In the genomic region with DNA sequence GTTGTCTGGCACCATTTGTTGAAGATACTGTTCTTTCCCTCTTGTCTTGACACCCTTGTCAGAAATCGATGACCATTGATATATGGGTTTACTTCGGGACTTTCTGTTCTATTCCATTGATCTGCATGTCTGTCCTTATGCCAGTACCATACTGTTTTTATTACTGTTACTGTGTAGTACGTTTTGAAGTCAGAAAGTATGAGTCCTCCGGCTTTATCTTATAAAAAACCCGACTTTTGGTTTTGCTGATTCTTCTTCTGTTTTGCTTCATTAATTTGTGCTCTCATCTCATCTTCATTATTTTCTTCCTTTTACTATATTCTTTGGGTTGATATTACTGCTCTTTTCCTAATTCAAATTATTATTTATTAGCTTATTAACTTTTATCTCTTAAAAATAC, we compare ENCODE assay signal across 25 cellular contexts.
"Had no signal": no experiment of that assay in that cellular context is flagged by ENCODE, and none has a peak within 500 bp of the region (broad histone marks: within the 10 kb centered on the region; RNA-seq: fewer than 3 reads in every experiment).

No MANE protein-coding gene starts in this region.

- ATAC-seq: stimulated activated memory B cell treated with anti-CD40 and anti-IgM and Interleukin-4, amounts not matched to agents 10 μg/mL and 1 μg/mL and 100 μg/mL, for 72 hours; stimulated activated naive B cell treated with anti-CD40 and anti-IgM and Interleukin-4, amounts not matched to agents 10 μg/mL and 1 μg/mL and 100 μg/mL, for 72 hours; upper lobe of right lung had no signal

- H3K27me3 Mint-ChIP-seq: stimulated activated memory B cell treated with anti-CD40 and anti-IgM and Interleukin-4, amounts not matched to agents 10 μg/mL and 1 μg/mL and 100 μg/mL, for 72 hours; stimulated activated naive B cell treated with anti-CD40 and anti-IgM and Interleukin-4, amounts not matched to agents 10 μg/mL and 1 μg/mL and 100 μg/mL, for 72 hours; stimulated activated naive CD8-positive, alpha-beta T cell treated with anti-CD3 and anti-CD28 coated beads, Interleukin-15, amount 100 ng/mL, for 72 hours; stimulated activated naive CD8-positive, alpha-beta T cell treated with anti-CD3 and anti-CD28 coated beads, Interleukin-15, Interleukin-2, amounts not matched to agents 100 ng/mL and 50 ng/mL, for 24 hours; type B pancreatic cell had no signal

- H3K9me3 Mint-ChIP-seq: stimulated activated memory B cell treated with anti-CD40 and anti-IgM and Interleukin-4, amounts not matched to agents 10 μg/mL and 1 μg/mL and 100 μg/mL, for 72 hours; stimulated activated naive B cell treated with anti-CD40 and anti-IgM and Interleukin-4, amounts not matched to agents 10 μg/mL and 1 μg/mL and 100 μg/mL, for 72 hours had no signal

- H3K27ac Mint-ChIP-seq: stimulated activated effector memory CD8-positive, alpha-beta T cell treated with anti-CD3 and anti-CD28 coated beads, Interleukin-12 subunit alpha, Interleukin-12 subunit beta, amount 100 ng/mL, for 72 hours; stimulated activated memory B cell treated with anti-CD40 and anti-IgM and Interleukin-4, amounts not matched to agents 10 μg/mL and 1 μg/mL and 100 μg/mL, for 72 hours; stimulated activated naive B cell treated with anti-CD40 and anti-IgM and Interleukin-4, amounts not matched to agents 10 μg/mL and 1 μg/mL and 100 μg/mL, for 72 hours; stimulated activated naive CD8-positive, alpha-beta T cell treated with anti-CD3 and anti-CD28 coated beads, Interleukin-15, amount 100 ng/mL, for 72 hours; stimulated activated naive CD8-positive, alpha-beta T cell treated with anti-CD3 and anti-CD28 coated beads, Interleukin-15, Interleukin-2, amounts not matched to agents 100 ng/mL and 50 ng/mL, for 24 hours; type B pancreatic cell had no signal

- H3K4me3 Mint-ChIP-seq: stimulated activated effector memory CD8-positive, alpha-beta T cell treated with anti-CD3 and anti-CD28 coated beads, Interleukin-12 subunit alpha, Interleukin-12 subunit beta, amount 100 ng/mL, for 72 hours; stimulated activated memory B cell treated with anti-CD40 and anti-IgM and Interleukin-4, amounts not matched to agents 10 μg/mL and 1 μg/mL and 100 μg/mL, for 72 hours; stimulated activated naive B cell treated with anti-CD40 and anti-IgM and Interleukin-4, amounts not matched to agents 10 μg/mL and 1 μg/mL and 100 μg/mL, for 72 hours; stimulated activated naive CD8-positive, alpha-beta T cell treated with anti-CD3 and anti-CD28 coated beads, Interleukin-15, amount 100 ng/mL, for 72 hours; stimulated activated naive CD8-positive, alpha-beta T cell treated with anti-CD3 and anti-CD28 coated beads, Interleukin-15, Interleukin-2, amounts not matched to agents 100 ng/mL and 50 ng/mL, for 24 hours; type B pancreatic cell had no signal

- FAIRE-seq: urothelium cell line had no signal

- DNase-seq: stimulated activated CD4-positive, alpha-beta T cell treated with anti-CD3 and anti-CD28 coated beads, Interleukin-2, amount 100 ng/mL, for 48 hours; stimulated activated CD4-positive, alpha-beta T cell treated with anti-CD3 and anti-CD28 coated beads, Interleukin-4, amount 100 ng/mL, for 1 hour; stimulated activated CD4-positive, alpha-beta T cell treated with anti-CD3 and anti-CD28 coated beads, Interleukin-4, amount 100 ng/mL, for 24 hours; stimulated activated CD4-positive, alpha-beta T cell treated with anti-CD3 and anti-CD28 coated beads, Interleukin-4, amount 100 ng/mL, for 4 hours; stimulated activated CD8-positive, alpha-beta memory T cell treated with anti-CD3 and anti-CD28 coated beads, Interleukin-4, amount 100 ng/mL, for 48 hours; stimulated activated naive B cell treated with anti-CD40 and anti-IgM and Interleukin-4, amounts not matched to agents 10 μg/mL and 1 μg/mL and 100 μg/mL, for 72 hours; stimulated activated naive CD4-positive, alpha-beta T cell; stimulated activated naive CD4-positive, alpha-beta T cell treated with Interleukin-2 at 50 U/mL for 16 hours; stimulated activated naive CD8-positive, alpha-beta T cell treated with anti-CD3 and anti-CD28 coated beads, Interleukin-15, amount 100 ng/mL, for 72 hours; stimulated activated naive CD8-positive, alpha-beta T cell treated with anti-CD3 and anti-CD28 coated beads, Interleukin-15, Interleukin-2, amounts not matched to agents 100 U/mL and 50 U/mL, for 24 hours; stomach; substantia nigra; testis; thyroid gland; tibial artery; transverse colon; trophoblast cell; upper lobe of left lung; upper lobe of right lung; uterus had no signal

- H3K36me3 Mint-ChIP-seq: stimulated activated naive B cell treated with anti-CD40 and anti-IgM and Interleukin-4, amounts not matched to agents 10 μg/mL and 1 μg/mL and 100 μg/mL, for 72 hours had no signal
